Comparison of ENCODE assay signal across 1 cellular context in genomic region chr17:40191237-40192208, GRCh38.
A peak's percentile ranks its signal among the peaks of the same experiment; 100 is the strongest.
TF ChIP-seq lines count a peak whose summit lies in the region.

No MANE protein-coding gene starts in this region.

TF ChIP-seq in K562, 482 proteins besides CTCF, POLR2A, EP300 and RAD21 (continued from another document and continues in another):
- TF ChIP-seq PBX2 (CRISPR knock-in tag; IDR thresholded peaks at IDR 0.05; ENCODE audit: low read depth) (no peak), PBX2 (tag; conservative IDR thresholded peaks at IDR 0.05; ENCODE audit: low read depth) (no peak), IRF1 (CRISPR knock-in tag; IDR thresholded peaks at IDR 0.05; ENCODE audit: borderline replicate concordance) (no peak), PTBP1 (IDR thresholded peaks at IDR 0.05; ENCODE audit: low read depth, low read length) (no peak), CGGBP1 (CRISPR knock-in tag; IDR thresholded peaks at IDR 0.05) (no peak), C11orf30 (IDR thresholded peaks at IDR 0.05; ENCODE audit: low read depth) (no peak), SIX5 (IDR thresholded peaks at IDR 0.05; ENCODE audit: borderline replicate concordance in 1 of 2, insufficient read depth in 1 of 2, low read depth in 1 of 2, low read length in 2 of 2) (no peak), POLR2AphosphoS2 (IDR thresholded peaks at IDR 0.05; ENCODE audit: low read length) (no peak), DNMT1 (IDR thresholded peaks at IDR 0.05) (no peak), ZSCAN32 (CRISPR knock-in tag; IDR thresholded peaks at IDR 0.05) (no peak), ZNF830 (CRISPR knock-in tag; IDR thresholded peaks at IDR 0.05) (no peak), ZBTB40 (IDR thresholded peaks at IDR 0.05) (no peak), ZBTB40 (CRISPR knock-in tag; IDR thresholded peaks at IDR 0.05) (no peak), SRSF1 (IDR thresholded peaks at IDR 0.05; ENCODE audit: low read depth, low read length) (no peak), FOSL1 (tag; conservative IDR thresholded peaks at IDR 0.05) (0 out of 2 replicates have a peak, but pooled peaks have one; percentile 23), ELF4 (CRISPR knock-in tag; IDR thresholded peaks at IDR 0.05) (no peak), ZNF280A (IDR thresholded peaks at IDR 0.05; ENCODE audit: low read depth, partially characterized antibody) (no peak), SIRT6 (IDR thresholded peaks at IDR 0.05; ENCODE audit: low read depth, low read length) (no peak), ATF2 (CRISPR knock-in tag; IDR thresholded peaks at IDR 0.05) (no peak), ZNF609 (CRISPR knock-in tag; IDR thresholded peaks at IDR 0.05; ENCODE audit: borderline replicate concordance) (no peak), RFX1 (IDR thresholded peaks at IDR 0.05) (no peak), NR2F6 (CRISPR knock-in tag; IDR thresholded peaks at IDR 0.05) (no peak), ZNF253 (CRISPR knock-in tag; conservative IDR thresholded peaks at IDR 0.05) (no peak), CCAR2 (IDR thresholded peaks at IDR 0.05; ENCODE audit: low read depth, low read length) (no peak), ZNF699 (CRISPR knock-in tag; IDR thresholded peaks at IDR 0.05; ENCODE audit: insufficient replicate concordance) (no peak), JUND (IDR thresholded peaks at IDR 0.05; ENCODE audit: borderline replicate concordance, low read depth, low read length) (0 out of 2 replicates have a peak, but pooled peaks have one; percentile 29), JUND (tag; IDR thresholded peaks at IDR 0.05; ENCODE audit: borderline replicate concordance, low read depth, low read length) (no peak; the same call in 2 of the 3 replicates), HMG20B (CRISPR knock-in tag; IDR thresholded peaks at IDR 0.05) (no peak), TFAP4 (CRISPR knock-in tag; IDR thresholded peaks at IDR 0.05; ENCODE audit: borderline replicate concordance) (peak; percentile 72; the same call in 1 of the 2 replicates), MCM2 (IDR thresholded peaks at IDR 0.05; ENCODE audit: low read depth) (no peak), ZNF134 (CRISPR knock-in tag; conservative IDR thresholded peaks at IDR 0.05) (no peak), TAF1 (IDR thresholded peaks at IDR 0.05; ENCODE audit: control insufficient read depth, extremely low read depth, insufficient read depth, low read length, severe bottlenecking) (no peak), ARID1B (IDR thresholded peaks at IDR 0.05) (peak; percentile 33), SP1 (CRISPR knock-in tag; IDR thresholded peaks at IDR 0.05) (peak; percentile 35; the same call in 1 of the 2 replicates), FOXJ2 (tag; IDR thresholded peaks at IDR 0.05) (no peak), NRF1 (conservative IDR thresholded peaks at IDR 0.05 in 1 of 2, IDR thresholded peaks at IDR 0.05 in 1 of 2) (peak; percentile 72 to 75), STAG1 (CRISPR knock-in tag; IDR thresholded peaks at IDR 0.05; ENCODE audit: borderline replicate concordance) (no peak; the same call in 1 of the 2 replicates), BRF1 (IDR thresholded peaks at IDR 0.05; ENCODE audit: borderline replicate concordance, extremely low read depth, insufficient read length) (no peak), NFATC3 (IDR thresholded peaks at IDR 0.05) (no peak), ZNF444 (CRISPR knock-in tag; IDR thresholded peaks at IDR 0.05) (no peak)
